Comparison of ENCODE assay signal across 1 cellular context in genomic region chr16:2209258-2210008, GRCh38.
TF ChIP-seq lines count a peak whose summit lies in the region.

No MANE protein-coding gene starts in this region.

TF ChIP-seq in H1, 55 proteins besides CTCF, POLR2A, EP300 and RAD21:
- no peak for TF ChIP-seq CBX5 (IDR thresholded peaks at IDR 0.05; ENCODE audit: low read depth, low read length)
- TF ChIP-seq USF2 (IDR thresholded peaks at IDR 0.05; ENCODE audit: low read length), result no peak
- no peak for TF ChIP-seq ATF2 (IDR thresholded peaks at IDR 0.05; ENCODE audit: low read length)
- TF ChIP-seq NRF1 (IDR thresholded peaks at IDR 0.05; ENCODE audit: low read depth, low read length), result no peak
- TF ChIP-seq JUND (IDR thresholded peaks at IDR 0.05; ENCODE audit: low read length), result no peak
- TF ChIP-seq SIX5 (IDR thresholded peaks at IDR 0.05; ENCODE audit: low read depth, low read length), result no peak
- no peak for TF ChIP-seq EZH2 (IDR thresholded peaks at IDR 0.05; ENCODE audit: low read depth, low read length, severe bottlenecking)
- TF ChIP-seq RBBP5 (IDR thresholded peaks at IDR 0.05; ENCODE audit: borderline replicate concordance, low read depth, low read length), result no peak
- no peak for TF ChIP-seq MAFK (IDR thresholded peaks at IDR 0.05; ENCODE audit: low read depth, low read length)
- TF ChIP-seq JUN (IDR thresholded peaks at IDR 0.05; ENCODE audit: low read depth, low read length), result no peak
- no peak for TF ChIP-seq POU5F1 (IDR thresholded peaks at IDR 0.05; ENCODE audit: low read depth, low read length)
- TF ChIP-seq ZNF274 (IDR thresholded peaks at IDR 0.05; ENCODE audit: borderline replicate concordance, extremely low read depth, low read length), result no peak
- no peak for TF ChIP-seq BRCA1 (IDR thresholded peaks at IDR 0.05; ENCODE audit: low read depth, low read length)
